In the genomic region with DNA sequence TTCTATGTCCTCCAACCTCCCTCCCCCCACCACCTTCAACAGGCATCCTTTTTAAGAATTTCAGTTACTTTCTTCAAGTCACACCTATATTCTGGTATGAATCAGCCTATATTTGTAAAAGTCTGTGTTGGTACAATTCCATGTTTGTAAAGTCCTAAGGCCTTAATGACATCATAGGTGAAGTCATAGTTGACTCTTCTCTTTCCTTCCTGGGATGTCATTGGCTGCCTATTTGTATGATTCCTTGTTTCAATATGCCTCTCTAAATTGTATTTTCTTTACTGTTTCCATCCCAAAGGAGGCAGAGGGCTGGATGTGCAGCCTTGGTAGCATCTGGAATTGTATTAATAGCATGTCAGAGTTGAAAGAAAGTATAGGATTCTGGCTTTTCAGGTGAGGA, we compare ENCODE assay signal across 17 cellular contexts. TPM values are rescaled to one million over a fixed set of nuclear protein-coding genes. Genes with fewer than 3 reads are reported as not detected.
A peak's percentile ranks its signal among the peaks of the same experiment; 100 is the strongest.
DNase-seq lines count a peak whose midpoint lies in the region; ATAC-seq and TF ChIP-seq lines count a peak whose summit lies in the region.
"Had no signal": no experiment of that assay in that cellular context is flagged by ENCODE, and none has a peak within 500 bp of the region (broad histone marks: within the 10 kb centered on the region; RNA-seq: fewer than 3 reads in every experiment).

No MANE protein-coding gene starts in this region.

- no peak overlapping the region for H3K4me3 ChIP-seq in PC-3 (ENCODE audit: low read length)
- no peak overlapping the region for H3K4me3 ChIP-seq in ascending aorta
- no peak overlapping the region for H3K4me3 ChIP-seq in fibroblast of mammary gland (ENCODE audit: control insufficient read depth, low read depth, low read length)
- no peak overlapping the region for H3K4me3 ChIP-seq in mammary epithelial cell (replicated peaks in 1 of 3; ENCODE audit: insufficient read depth in 1 of 3, low read depth in 2 of 3, low read length in 3 of 3)
- H3K4me3 ChIP-seq: HAP-1 had no signal

- H3K36me3 ChIP-seq in PC-3 (ENCODE audit: low read depth, low read length) (no peaks in the 10 kb centered on the region), ascending aorta (no peaks in the 10 kb centered on the region), mammary epithelial cell (ENCODE audit: insufficient read depth, low read length) (no peaks in the 10 kb centered on the region)
- H3K36me3 ChIP-seq: HAP-1 had no signal

- no peaks in the 10 kb centered on the region for H3K79me2 ChIP-seq in PC-3 (ENCODE audit: low read length)
- no peaks in the 10 kb centered on the region for H3K79me2 ChIP-seq in mammary epithelial cell (ENCODE audit: insufficient read depth, low read length)

- H3F3A ChIP-seq in PC-3 (ENCODE audit: low read length, unreplicated experiment) = no peaks in the 10 kb centered on the region

- dilution Hi-C loops in mammary epithelial cell (cut with HindIII; ENCODE audit: low sequenced_read_pairs) = no loop called here

- peaks cover 36% of the 10 kb centered on the region for H3K4me1 ChIP-seq in PC-3 (ENCODE audit: insufficient read depth, low read length)
- peaks cover 14 to 72% of the 10 kb centered on the region in 2 donors for H3K4me1 ChIP-seq in ascending aorta
- no peaks in the 10 kb centered on the region for H3K4me1 ChIP-seq in mammary epithelial cell (ENCODE audit: insufficient read depth, low read length)
- H3K4me1 ChIP-seq: HAP-1 had no signal

- H2AFZ ChIP-seq in PC-3 (ENCODE audit: low read length) (no peak overlapping the region), mammary epithelial cell (ENCODE audit: low read depth, low read length) (no peak overlapping the region)

- H3K9me3 ChIP-seq in PC-3 (ENCODE audit: low read length) = no peaks in the 10 kb centered on the region
- no peaks in the 10 kb centered on the region for H3K9me3 ChIP-seq in ascending aorta
- H3K9me3 ChIP-seq in mammary epithelial cell (replicated peaks; ENCODE audit: insufficient read depth, low read length) = no peaks in the 10 kb centered on the region
- H3K9me3 ChIP-seq: HAP-1 had no signal

- H3K9ac ChIP-seq in PC-3 (ENCODE audit: low read length) (no peak overlapping the region), mammary epithelial cell (ENCODE audit: insufficient read depth, low read length) (no peak overlapping the region)

- no peaks in the 10 kb centered on the region for H4K20me1 ChIP-seq in PC-3 (ENCODE audit: low read length)
- no peaks in the 10 kb centered on the region for H4K20me1 ChIP-seq in mammary epithelial cell (ENCODE audit: insufficient read depth, low read length)

- POLR2A ChIA-PET in PC-3 (lab: Charles Lee; ENCODE audit: unreplicated experiment) = no interaction called here

- intact Hi-C loops in PC-3 (cut with micrococcal nuclease) = no loop called here
- intact Hi-C loops in ascending aorta (cut with DNase I) = loop anchor here (5.0 kb wide), 1 partner anchor 58 kb away; a partner anchor contains a TSS
- intact Hi-C loops in mammary epithelial cell (cut with micrococcal nuclease) = no loop called here

- in situ Hi-C loops in mammary epithelial cell (cut with MboI; ENCODE audit: low sequenced_read_pairs in 2 of 2) = no loop called here

- no peak for TF ChIP-seq CTCF in PC-3 (conservative IDR thresholded peaks at IDR 0.05; ENCODE audit: low read depth, low read length)
- no peak for TF ChIP-seq CTCF in ascending aorta (IDR thresholded peaks at IDR 0.05)
- TF ChIP-seq CTCF in fibroblast of mammary gland (conservative IDR thresholded peaks at IDR 0.05; ENCODE audit: control insufficient read depth, insufficient read depth, low read depth, low read length) = no peak
- no peak for TF ChIP-seq CTCF in mammary epithelial cell (conservative IDR thresholded peaks at IDR 0.05 in 1 of 2, IDR thresholded peaks at IDR 0.05 in 1 of 2; ENCODE audit: extremely low read depth in 1 of 2, insufficient read depth in 1 of 2, low read depth in 1 of 2, low read length in 2 of 2)

- H3K9me2 ChIP-seq in PC-3 (replicated peaks; ENCODE audit: low read length) = no peaks in the 10 kb centered on the region

- no peaks in the 10 kb centered on the region for H3K27me3 ChIP-seq in PC-3 (ENCODE audit: low read length)
- H3K27me3 ChIP-seq in ascending aorta = no peaks in the 10 kb centered on the region
- no peaks in the 10 kb centered on the region for H3K27me3 ChIP-seq in mammary epithelial cell (ENCODE audit: insufficient read depth, low read length)

- H3K27ac ChIP-seq in PC-3 (ENCODE audit: low read length) (no peak overlapping the region), ascending aorta (peak overlapping the region; percentile 10 to 42), mammary epithelial cell (ENCODE audit: insufficient read depth, low read depth, low read length) (no peak overlapping the region)

- BruUV-seq in PC-3 (replicated peaks; lab: Mats Ljungman, UMichigan) = no TSS peak
- BruUV-seq in mammary epithelial cell (replicated peaks; lab: Mats Ljungman, UMichigan) = no TSS peak

- H3K4me2 ChIP-seq in PC-3 (ENCODE audit: low read length) (no peak overlapping the region), mammary epithelial cell (ENCODE audit: insufficient read depth, low read depth, low read length) (no peak overlapping the region)

- CTCF ChIA-PET in PC-3 (lab: Charles Lee) = no interaction called here
- CTCF ChIA-PET in mammary epithelial cell (lab: Charles Lee; ENCODE audit: low non-redundant PET) = no interaction called here

- DNase-seq in PC-3 (peak; percentile 34), ascending aorta (ENCODE audit: low spot score in 2 of 2) (no peak), fibroblast of mammary gland (ENCODE audit: low read depth) (peak; percentile 18), T-helper 2 cell (no peak), NCI-H774 (lab: John Stamatoyannopoulos, UW) (no peak), mammary epithelial cell (no peak)
- DNase-seq: C1 segment of cervical spinal cord; Calu3; CD4-positive, alpha-beta memory T cell; COR-L47; DMS53; DMS79 treated with DMSO at 0.1 percent for 48 hours; GF-D8; GOT3 had no signal

- no peak for ATAC-seq in PC-3

RNA-seq across cellular contexts. Expression of a gene that starts 56.5 kb away (rescaled TPM):
- total RNA-seq in PC-3 (2014; rRNA removed) = 7.9 and 10.9 TPM in 2 replicates
- 28.1 TPM for total RNA-seq in ascending aorta
- under 1 TPM in 1 of 2 donors, not detected in 1; 0.17 TPM for total RNA-seq in mammary epithelial cell
- polyA plus RNA-seq in mammary epithelial cell = 0.02 TPM
- polyA minus RNA-seq in mammary epithelial cell = not detected
- total RNA-seq: A172; CD4-positive, alpha-beta memory T cell had no signal
- polyA plus RNA-seq: BJ; CD4-positive, alpha-beta memory T cell had no signal

Comparison
In these comparisons a context has a peak if more than half of its experiments do, and no peak if none do; other contexts are left out.
1. DNase-seq: peak in PC-3 (single experiment) and fibroblast of mammary gland (single experiment); none in ascending aorta (0 of 2), T-helper 2 cell (0 of 5), NCI-H774 (single experiment) and mammary epithelial cell (single experiment).
2. H3K27ac ChIP-seq: peak in ascending aorta (2 of 2); none in PC-3 (single experiment) and mammary epithelial cell (single experiment).